9 cellular contexts compared by ENCODE assay signal in genomic region chr6:10801224-10801848, GRCh38. TPM values are rescaled to one million over a fixed set of nuclear protein-coding genes. Genes with fewer than 3 reads are reported as not detected.
DNase-seq lines count a peak whose midpoint lies in the region; ATAC-seq and TF ChIP-seq lines count a peak whose summit lies in the region.
"Had no signal": no experiment of that assay in that cellular context is flagged by ENCODE, and none has a peak within 500 bp of the region (broad histone marks: within the 10 kb centered on the region; RNA-seq: fewer than 3 reads in every experiment).

No MANE protein-coding gene starts in this region.

- TF ChIP-seq EP300 in SK-N-SH (IDR thresholded peaks at IDR 0.05; ENCODE audit: borderline replicate concordance in 1 of 2, low read depth in 1 of 2, low read length in 1 of 2), result no peak

- H3K4me3 ChIP-seq in Karpas-422 (ENCODE audit: low read length), result no peak overlapping the region
- H3K4me3 ChIP-seq in SK-N-SH (ENCODE audit: low read depth in 2 of 2, low read length in 1 of 2), result no peak overlapping the region; a peak in 1 of 4 replicates
- no peak overlapping the region for H3K4me3 ChIP-seq in cardiac muscle cell

- peak; percentile 100 for TF ChIP-seq CTCF in SK-N-SH (IDR thresholded peaks at IDR 0.05)
- peak; percentile 99 for TF ChIP-seq CTCF in cardiac muscle cell (IDR thresholded peaks at IDR 0.05; ENCODE audit: low read depth, low read length)

- DNase-seq in GDM1 (lab: John Stamatoyannopoulos, UW) (peak; percentile 35), Karpas-422 (peak; percentile 86), SK-N-SH (peak; percentile 78), cardiac muscle cell (ENCODE audit: low read depth in 1 of 2, low spot score in 1 of 2) (peak; percentile 62 to 65), renal cortical epithelial cell (ENCODE audit: low read depth) (peak; percentile 52), middle frontal gyrus (ENCODE audit: extremely low spot score, low spot score) (no peak)
- peak; percentile 57 for DNase-seq in activated naive CD4-positive, alpha-beta T cell treated with anti-CD3 and anti-CD28 coated beads, Interleukin-2, amount 50 U/mL, for 16 hours

- no peaks in the 10 kb centered on the region for H3K4me1 ChIP-seq in Karpas-422 (ENCODE audit: low read length)
- no peaks in the 10 kb centered on the region for H3K4me1 ChIP-seq in SK-N-SH (ENCODE audit: control insufficient read depth in 1 of 2, insufficient read depth in 2 of 2, low read depth in 1 of 2, low read length in 1 of 2)
- H3K4me1 ChIP-seq in cardiac muscle cell (ENCODE audit: low read depth), result no peaks in the 10 kb centered on the region

- H3K9me3 ChIP-seq in Karpas-422 (ENCODE audit: low read length) (no peaks in the 10 kb centered on the region), SK-N-SH (no peaks in the 10 kb centered on the region), cardiac muscle cell (ENCODE audit: low read depth) (no peaks in the 10 kb centered on the region)

- H3K4me2 ChIP-seq in Karpas-422 (ENCODE audit: low read depth, low read length, poor library complexity, severe bottlenecking), result no peak overlapping the region
- no peak overlapping the region for H3K4me2 ChIP-seq in SK-N-SH

- POLR2A ChIA-PET in SK-N-SH (lab: Yijun Ruan, JAX), result no interaction called here

- no peak overlapping the region for H2AFZ ChIP-seq in Karpas-422 (ENCODE audit: low read length)
- H2AFZ ChIP-seq in SK-N-SH (ENCODE audit: low read depth), result no peak overlapping the region

- no peak overlapping the region for H3K9ac ChIP-seq in Karpas-422 (ENCODE audit: low read length)
- H3K9ac ChIP-seq in SK-N-SH, result no peak overlapping the region

- peak; percentile 88 for ATAC-seq in GM21786 (IDR thresholded peaks at IDR 0.05; ENCODE audit: unreplicated experiment)

- no peaks in the 10 kb centered on the region for H3K9me2 ChIP-seq in Karpas-422 (replicated peaks; ENCODE audit: insufficient read depth, low read length)
- H3K9me2 ChIP-seq in SK-N-SH, result no peaks in the 10 kb centered on the region

- H3F3A ChIP-seq in SK-N-SH (replicated peaks; ENCODE audit: insufficient read depth), result no peaks in the 10 kb centered on the region

- H3K36me3 ChIP-seq in Karpas-422 (ENCODE audit: insufficient read depth, low read length) (no peaks in the 10 kb centered on the region), SK-N-SH (replicated peaks in 1 of 2; ENCODE audit: control insufficient read depth in 1 of 2, insufficient read depth in 2 of 2, low read length in 1 of 2) (no peaks in the 10 kb centered on the region), cardiac muscle cell (no peaks in the 10 kb centered on the region)

- no peaks in the 10 kb centered on the region for H4K20me1 ChIP-seq in Karpas-422 (ENCODE audit: insufficient read depth, low read depth, low read length)
- H4K20me1 ChIP-seq in SK-N-SH (ENCODE audit: insufficient read depth), result no peaks in the 10 kb centered on the region

- H3K79me2 ChIP-seq in Karpas-422 (ENCODE audit: low read length) (no peaks in the 10 kb centered on the region), SK-N-SH (ENCODE audit: insufficient read depth) (no peaks in the 10 kb centered on the region)

- peak; percentile 90 for TF ChIP-seq RAD21 in SK-N-SH (IDR thresholded peaks at IDR 0.05; ENCODE audit: low read length)

- 29% methylated on average over 2 of the region's 2 CpGs for WGBS in SK-N-SH (ENCODE audit: low lambda C conversion rate)

- CTCF ChIA-PET in SK-N-SH (lab: Yijun Ruan, JAX), result interaction anchor here (0.6 to 3.5 kb wide), 30 partner anchors 8 to 322 kb away, joined by 3 to 28 read pairs (median 4); partner anchors contain the start of genes MAK and TMEM14C

- H3K27me3 ChIP-seq in Karpas-422 (ENCODE audit: low read length) (no peaks in the 10 kb centered on the region), SK-N-SH (ENCODE audit: insufficient read depth) (no peaks in the 10 kb centered on the region), cardiac muscle cell (no peaks in the 10 kb centered on the region)

- H3K27ac ChIP-seq in Karpas-422 (ENCODE audit: low read length) (no peak overlapping the region), SK-N-SH (ENCODE audit: low read depth in 2 of 2, low read length in 1 of 2) (no peak overlapping the region), cardiac muscle cell (no peak overlapping the region)

TF ChIP-seq in SK-N-SH, 30 proteins besides CTCF, POLR2A, EP300 and RAD21:
- peak; percentile 84 for TF ChIP-seq SMC3 (IDR thresholded peaks at IDR 0.05; ENCODE audit: low read depth, low read length)
- no peak for TF ChIP-seq RFX5 (IDR thresholded peaks at IDR 0.05; ENCODE audit: low read length)

RNA-seq across cellular contexts. Expression of gene MAK, which starts 37.0 kb away (rescaled TPM):
- total RNA-seq in Karpas-422 (2014; rRNA removed; shearing (Covaris generic); ENCODE audit: low replicate concordance), result not detected in 2 replicates
- polyA plus RNA-seq in SK-N-SH (2012; rRNA removed), result 0.02 TPM in 1 of 2 replicates, not detected in the other
- polyA plus RNA-seq in SK-N-SH (2012; cell fraction: cytosol; rRNA removed), result 0.01 and 0.03 TPM in 2 replicates
- 0.04 TPM in 1 of 2 replicates, not detected in the other for polyA plus RNA-seq in SK-N-SH (2012; cell fraction: nucleus; rRNA removed)
- total RNA-seq in cardiac muscle cell, result 0.04 and 0.18 TPM in 2 replicates
- 0.49 and 0.77 TPM in 2 replicates for polyA plus RNA-seq in cardiac muscle cell
- total RNA-seq in renal cortical epithelial cell, result 0.10 and 0.17 TPM in 2 replicates
- total RNA-seq: skeletal muscle tissue had no signal

RNA-seq across cellular contexts. Expression of gene TMEM14B, which starts 53.7 kb away (rescaled TPM):
- total RNA-seq in Karpas-422 (2014; rRNA removed; shearing (Covaris generic); ENCODE audit: low replicate concordance), result 81.0 and 121 TPM in 2 replicates
- polyA plus RNA-seq in SK-N-SH (2012; rRNA removed) (89.0 and 93.6 TPM in 2 replicates), cardiac muscle cell (307 and 381 TPM in 2 replicates)
- polyA plus RNA-seq in SK-N-SH (2012; cell fraction: cytosol; rRNA removed), result 107 and 142 TPM in 2 replicates
- 21.9 and 32.6 TPM in 2 replicates for polyA plus RNA-seq in SK-N-SH (2012; cell fraction: nucleus; rRNA removed)
- total RNA-seq in cardiac muscle cell (77.0 and 143 TPM in 2 replicates), renal cortical epithelial cell (85.8 and 191 TPM in 2 replicates)
